16 cellular contexts compared by ENCODE assay signal in the genomic region with DNA sequence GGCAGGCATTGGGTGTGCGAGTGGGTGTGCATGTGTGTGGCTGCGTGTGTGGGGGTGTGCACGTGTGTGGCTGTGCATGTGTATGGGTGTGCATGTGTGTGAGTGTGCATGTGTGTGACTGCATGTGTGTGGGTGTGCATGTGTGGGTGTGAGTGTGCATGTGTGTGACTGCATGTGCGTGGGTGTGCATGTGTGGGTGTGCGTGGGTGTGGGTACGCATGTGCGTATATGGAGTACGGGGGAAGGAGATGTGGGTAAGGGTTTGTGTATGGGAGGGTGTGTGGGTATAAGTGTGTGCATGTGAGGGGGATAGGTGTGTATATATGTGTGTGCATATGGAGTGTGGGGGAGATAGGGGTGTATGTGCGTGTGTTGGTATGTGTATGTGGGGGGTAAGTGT.
DNase-seq lines count a peak whose midpoint lies in the region; ATAC-seq and TF ChIP-seq lines count a peak whose summit lies in the region.
"Had no signal": no experiment of that assay in that cellular context is flagged by ENCODE, and none has a peak within 500 bp of the region (broad histone marks: within the 10 kb centered on the region; RNA-seq: fewer than 3 reads in every experiment).

No MANE protein-coding gene starts in this region.

- H3K9me2 ChIP-seq in Karpas-422 (replicated peaks; ENCODE audit: insufficient read depth, low read length): no peaks in the 10 kb centered on the region

- TF ChIP-seq CTCF in right atrium auricular region (IDR thresholded peaks at IDR 0.05) (no peak), mucosa of descending colon (IDR thresholded peaks at IDR 0.05) (no peak), upper lobe of right lung (IDR thresholded peaks at IDR 0.05) (no peak), left lung (IDR thresholded peaks at IDR 0.05) (no peak)

- no peaks in the 10 kb centered on the region for H4K20me1 ChIP-seq in Karpas-422 (ENCODE audit: insufficient read depth, low read depth, low read length)

- H3K4me1 ChIP-seq in right atrium auricular region (peaks cover 0 to 21% of the 10 kb centered on the region in 2 donors), Karpas-422 (ENCODE audit: low read length) (peaks cover 69% of the 10 kb centered on the region), mucosa of descending colon (ENCODE audit: low read depth) (no peaks in the 10 kb centered on the region), upper lobe of right lung (no peaks in the 10 kb centered on the region), left lung (peaks cover 0 to 21% of the 10 kb centered on the region in 2 donors)

- peak; percentile 21 for DNase-seq in right atrium auricular region (ENCODE audit: low spot score)
- no peak for DNase-seq in left ventricle myocardium superior
- no peak for DNase-seq in Karpas-422
- no peak for DNase-seq in mucosa of descending colon
- DNase-seq in upper lobe of right lung: no peak
- DNase-seq in left lung: no peak
- no peak for DNase-seq in activated naive CD4-positive, alpha-beta T cell (lab: John Stamatoyannopoulos, UW)
- DNase-seq: Calu3; CD4-positive, CD25-positive, alpha-beta regulatory T cell; Kasumi-1; MM.1S; NCI-H1092 treated with DMSO at 0.1 percent for 48 hours; NCI-H1694; NCI-H524 had no signal

- H3K27me3 ChIP-seq in right atrium auricular region (no peaks in the 10 kb centered on the region), Karpas-422 (ENCODE audit: low read length) (no peaks in the 10 kb centered on the region), upper lobe of right lung (no peaks in the 10 kb centered on the region), left lung (no peaks in the 10 kb centered on the region)

- no peak overlapping the region for H3K9ac ChIP-seq in Karpas-422 (ENCODE audit: low read length)

- no peak overlapping the region for H2AFZ ChIP-seq in Karpas-422 (ENCODE audit: low read length)
- H2AFZ ChIP-seq: GM23338 had no signal

- ATAC-seq in left ventricle myocardium superior: no peak
- peak; percentile 11 for ATAC-seq in mucosa of descending colon
- ATAC-seq in upper lobe of right lung: peak; percentile 17
- no peak for ATAC-seq in HG03135 (IDR thresholded peaks at IDR 0.05; ENCODE audit: unreplicated experiment)
- ATAC-seq in left lung: no peak
- ATAC-seq: GM23338 had no signal

- H3K36me3 ChIP-seq in right atrium auricular region: no peaks in the 10 kb centered on the region
- no peaks in the 10 kb centered on the region for H3K36me3 ChIP-seq in Karpas-422 (ENCODE audit: insufficient read depth, low read length)
- no peaks in the 10 kb centered on the region for H3K36me3 ChIP-seq in mucosa of descending colon (ENCODE audit: low read depth)
- H3K36me3 ChIP-seq in upper lobe of right lung: no peaks in the 10 kb centered on the region
- no peaks in the 10 kb centered on the region for H3K36me3 ChIP-seq in left lung

- no peak overlapping the region for H3K4me2 ChIP-seq in Karpas-422 (ENCODE audit: low read depth, low read length, poor library complexity, severe bottlenecking)
- H3K4me2 ChIP-seq: GM23338 had no signal

- H3K79me2 ChIP-seq in Karpas-422 (ENCODE audit: low read length): no peaks in the 10 kb centered on the region

- no peaks in the 10 kb centered on the region for H3K9me3 ChIP-seq in right atrium auricular region
- H3K9me3 ChIP-seq in Karpas-422 (ENCODE audit: low read length): no peaks in the 10 kb centered on the region
- H3K9me3 ChIP-seq in mucosa of descending colon: no peaks in the 10 kb centered on the region
- H3K9me3 ChIP-seq in upper lobe of right lung: no peaks in the 10 kb centered on the region
- H3K9me3 ChIP-seq in left lung: no peaks in the 10 kb centered on the region

- no peak overlapping the region for H3K27ac ChIP-seq in right atrium auricular region
- H3K27ac ChIP-seq in Karpas-422 (ENCODE audit: low read length): 0 out of 2 replicates have a peak overlapping the region, but pooled peaks have one; percentile 86
- H3K27ac ChIP-seq in upper lobe of right lung: no peak overlapping the region
- no peak overlapping the region for H3K27ac ChIP-seq in left lung

- no peak overlapping the region for H3K4me3 ChIP-seq in right atrium auricular region
- no peak overlapping the region for H3K4me3 ChIP-seq in Karpas-422 (ENCODE audit: low read length)
- H3K4me3 ChIP-seq in mucosa of descending colon: no peak overlapping the region
- no peak overlapping the region for H3K4me3 ChIP-seq in upper lobe of right lung
- no peak overlapping the region for H3K4me3 ChIP-seq in left lung
- H3K4me3 ChIP-seq: GM23338 had no signal

- intact Hi-C loops in left ventricle myocardium superior (cut with micrococcal nuclease) (no loop called here), mucosa of descending colon (cut with DNase I, micrococcal nuclease) (no loop called here), upper lobe of right lung (cut with DNase I) (no loop called here), left lung (cut with DNase I) (no loop called here)

Comparison
In these comparisons a context has a peak if more than half of its experiments do, and no peak if none do; other contexts are left out.
1. ATAC-seq: peak in mucosa of descending colon (single experiment) and upper lobe of right lung (single experiment); none in left ventricle myocardium superior (single experiment), HG03135 (single experiment) and left lung (single experiment).